19 cellular contexts compared by ENCODE assay signal in the genomic region with DNA sequence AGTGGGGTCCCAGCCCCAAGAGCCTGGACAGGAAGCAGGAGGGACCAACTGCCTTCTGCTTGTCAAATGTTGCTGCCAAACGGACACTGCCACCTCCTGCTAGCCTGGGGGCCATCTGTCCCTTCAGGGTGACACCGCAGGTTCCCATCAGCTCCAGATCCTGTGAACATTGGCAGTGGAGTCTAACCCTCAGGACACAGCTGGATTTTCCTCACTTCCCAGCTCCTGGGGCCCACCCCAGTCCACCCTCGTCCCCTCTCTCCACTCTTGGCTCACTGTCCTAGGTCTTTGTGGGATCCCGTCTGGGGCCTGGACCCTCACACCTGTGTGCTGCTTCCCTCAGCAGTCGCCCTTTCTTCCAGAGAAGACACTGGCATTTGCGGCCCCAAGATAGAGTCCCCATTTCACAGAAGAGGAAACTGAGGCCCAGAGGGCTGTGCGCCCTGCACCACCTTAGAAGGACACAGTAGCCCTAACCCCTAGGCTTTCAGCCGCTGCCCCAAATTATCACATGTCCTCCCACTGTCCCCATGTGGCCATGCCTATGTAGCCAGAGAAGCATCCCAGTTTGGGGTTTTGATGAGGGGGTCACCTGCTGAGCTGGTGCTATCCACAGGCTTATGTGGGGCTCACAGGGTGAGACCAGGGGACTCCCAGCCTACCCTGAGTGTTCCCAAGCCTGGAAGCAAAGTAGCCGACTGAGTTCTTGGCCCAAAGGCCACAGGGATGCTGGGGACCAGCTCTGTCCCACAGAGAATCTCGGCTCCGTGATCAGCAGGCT. TPM values are rescaled to one million over a fixed set of nuclear protein-coding genes. Genes with fewer than 3 reads are reported as not detected.
DNase-seq lines count a peak whose midpoint lies in the region; ATAC-seq, FAIRE-seq and TF ChIP-seq lines count a peak whose summit lies in the region.
"Had no signal": no experiment of that assay in that cellular context is flagged by ENCODE, and none has a peak within 500 bp of the region (broad histone marks: within the 10 kb centered on the region; RNA-seq: fewer than 3 reads in every experiment).

No MANE protein-coding gene starts in this region.

- H3K4me1 Mint-ChIP-seq in activated T-cell treated with anti-CD3 and anti-CD28 coated beads, Interleukin-2, amount 50 U/mL, for 24 hours (ENCODE audit: low read depth): no peaks in the 10 kb centered on the region
- H3K4me1 Mint-ChIP-seq: CD4-positive, CD25-positive, alpha-beta regulatory T cell; CD8-positive, alpha-beta memory T cell had no signal

- H3K9ac ChIP-seq in HepG2 (ENCODE audit: insufficient read depth, low read depth, low read length): no peak overlapping the region
- H3K9ac ChIP-seq in H1 (replicated peaks in 1 of 4; ENCODE audit: extremely low read depth in 1 of 4, low read depth in 3 of 4, low read length in 3 of 4): no peak overlapping the region

- H3K9me3 Mint-ChIP-seq in activated T-cell treated with anti-CD3 and anti-CD28 coated beads, Interleukin-2, amount 50 U/mL, for 24 hours: no peaks in the 10 kb centered on the region
- H3K9me3 Mint-ChIP-seq: HFFc6, IgD-negative memory B cell had no signal

- H3K23ac ChIP-seq in H1 (ENCODE audit: insufficient read length): no peak overlapping the region

- no peak overlapping the region for H3K56ac ChIP-seq in H1 (replicated peaks; ENCODE audit: insufficient read length, low read depth, low read length)

- no peak overlapping the region for H3K18ac ChIP-seq in H1 (ENCODE audit: extremely low read depth, low read length)

- FAIRE-seq in HepG2 (lab: Jason Lieb, UNC): no peak
- no peak for FAIRE-seq in H1 (lab: Jason Lieb, UNC)
- FAIRE-seq: G401.6, GM12891, GM19239, HTR-8/SVneo had no signal

- POLR2A ChIA-PET in HepG2 (lab: Yijun Ruan, JAX) (no interaction called here), H1 (lab: Charles Lee; ENCODE audit: partially characterized antibody) (no interaction called here)

- no peak overlapping the region for H2BK20ac ChIP-seq in H1 (ENCODE audit: low read length)

- H4K20me1 ChIP-seq in HepG2 (ENCODE audit: insufficient read depth, low read length): no peaks in the 10 kb centered on the region
- no peaks in the 10 kb centered on the region for H4K20me1 ChIP-seq in H1 (replicated peaks in 1 of 2; ENCODE audit: control insufficient read depth in 1 of 2, insufficient read depth in 2 of 2, low read length in 2 of 2)
- no peaks in the 10 kb centered on the region for H4K20me1 ChIP-seq in osteoblast (ENCODE audit: insufficient read depth, low read length)

- no peak overlapping the region for H2BK120ac ChIP-seq in H1 (replicated peaks; ENCODE audit: low read depth, low read length)

- no peak overlapping the region for H3K4me3 Mint-ChIP-seq in activated T-cell treated with anti-CD3 and anti-CD28 coated beads, Interleukin-2, amount 50 U/mL, for 24 hours
- H3K4me3 Mint-ChIP-seq: CD4-positive, CD25-positive, alpha-beta regulatory T cell; CD8-positive, alpha-beta memory T cell; HFFc6; IgD-negative memory B cell had no signal

- in situ Hi-C loops in HepG2 (cut with HindIII; ENCODE audit: extremely low pct_ligation_motif_present, low pct_unique_long_range_greater_than_20kb): no loop called here

- DNase-seq in HepG2 (ENCODE audit: low spot score): no peak
- no peak for DNase-seq in right lobe of liver
- no peak for DNase-seq in H1 (ENCODE audit: low read depth in 1 of 2, low spot score in 2 of 2)
- DNase-seq in osteoblast (ENCODE audit: insufficient read length, low spot score, missing footprints): peak; percentile 85
- DNase-seq in activated naive CD4-positive, alpha-beta T cell treated with Interleukin-2 at 50 U/mL for 16 hours: no peak
- DNase-seq in activated T-cell treated with anti-CD3 and anti-CD28 coated beads, Interleukin-2, amount 50 U/mL, for 24 hours: no peak
- DNase-seq: BE2C; CD4-positive, CD25-positive, alpha-beta regulatory T cell; CD8-positive, alpha-beta memory T cell; DMS 273 treated with DMSO at 0.1 percent for 48 hours; DMS53; DND-41; HCEC 1CT; HFFc6 had no signal

- H3K27me3 Mint-ChIP-seq in activated T-cell treated with anti-CD3 and anti-CD28 coated beads, Interleukin-2, amount 50 U/mL, for 24 hours: peaks cover 23% of the 10 kb centered on the region
- H3K27me3 Mint-ChIP-seq: CD4-positive, CD25-positive, alpha-beta regulatory T cell had no signal

- no peaks in the 10 kb centered on the region for H3K79me2 ChIP-seq in HepG2 (ENCODE audit: insufficient read depth, low read length)
- no peaks in the 10 kb centered on the region for H3K79me2 ChIP-seq in H1 (ENCODE audit: control insufficient read depth in 1 of 2, insufficient read depth in 2 of 2, low read length in 2 of 2)
- no peaks in the 10 kb centered on the region for H3K79me2 ChIP-seq in osteoblast (ENCODE audit: insufficient read depth, low read length)

- H3K79me1 ChIP-seq in H1 (ENCODE audit: low read depth, low read length): no peaks in the 10 kb centered on the region

- H2BK12ac ChIP-seq in H1 (ENCODE audit: low read depth, low read length): peak overlapping the region; percentile 60; the same call in 1 of the 2 replicates

- no peak overlapping the region for H4K91ac ChIP-seq in H1 (replicated peaks; ENCODE audit: insufficient read length, low read length)

- 0% methylated on average over 3 of the region's 11 CpGs for WGBS in HepG2 (ENCODE audit: low lambda C conversion rate)
- WGBS in right lobe of liver (ENCODE audit: insufficient coverage, low coverage, low lambda C conversion rate, missing lambda C conversion rate): 61% methylated on average over 5 of the region's 11 CpGs
- WGBS in H1 (ENCODE audit: extremely low coverage in 1 of 2, insufficient coverage in 1 of 2, insufficient read length in 1 of 2, insufficient replicate concordance in 2 of 2, low coverage in 1 of 2, low lambda C conversion rate in 2 of 2, missing lambda C conversion rate in 1 of 2), 2 experiments: 88% methylated on average over 11 of the region's 11 CpGs; no CpG with 5 or more reads in 1 of the 2 experiments

- TF ChIP-seq RAD21 in HepG2 (CRISPR knock-in tag; IDR thresholded peaks at IDR 0.05): no peak
- no peak for TF ChIP-seq RAD21 in H1 (IDR thresholded peaks at IDR 0.05 in 1 of 2, conservative IDR thresholded peaks at IDR 0.05 in 1 of 2; ENCODE audit: low read depth in 2 of 2, low read length in 2 of 2)

- TF ChIP-seq EP300 in HepG2 (IDR thresholded peaks at IDR 0.05; ENCODE audit: low read depth in 2 of 2, low read length in 2 of 2) (no peak), HepG2 (CRISPR knock-in tag; IDR thresholded peaks at IDR 0.05; ENCODE audit: borderline replicate concordance) (no peak), H1 (IDR thresholded peaks at IDR 0.05; ENCODE audit: borderline replicate concordance in 1 of 2, low read depth in 2 of 2, low read length in 2 of 2) (no peak)

- BruUV-seq in HepG2 (replicated peaks; lab: Mats Ljungman, UMichigan): no TSS peak

- no peaks in the 10 kb centered on the region for H3K36me3 Mint-ChIP-seq in activated T-cell treated with anti-CD3 and anti-CD28 coated beads, Interleukin-2, amount 50 U/mL, for 24 hours (ENCODE audit: low read depth)
- H3K36me3 Mint-ChIP-seq: CD4-positive, CD25-positive, alpha-beta regulatory T cell; CD8-positive, alpha-beta memory T cell; IgD-negative memory B cell had no signal

- no peak overlapping the region for H3K14ac ChIP-seq in H1 (ENCODE audit: insufficient read length)

- H3K4me2 ChIP-seq in HepG2 (ENCODE audit: low read depth, low read length) (no peak overlapping the region), H1 (ENCODE audit: insufficient read depth in 1 of 2, low read depth in 2 of 2, low read length in 2 of 2) (no peak overlapping the region), osteoblast (ENCODE audit: insufficient read depth, low read length) (no peak overlapping the region)

- H3K9me3 ChIP-seq in HepG2 (ENCODE audit: low read length): no peaks in the 10 kb centered on the region
- H3K9me3 ChIP-seq in right lobe of liver: no peaks in the 10 kb centered on the region
- H3K9me3 ChIP-seq in H1 (ENCODE audit: insufficient read depth in 2 of 2, low read depth in 1 of 2, low read length in 1 of 2): no peaks in the 10 kb centered on the region
- no peaks in the 10 kb centered on the region for H3K9me3 ChIP-seq in osteoblast (ENCODE audit: low read depth, low read length)
- H3K9me3 ChIP-seq: BE2C had no signal

- H2BK15ac ChIP-seq in H1 (ENCODE audit: low read length): no peak overlapping the region

- H2AFZ ChIP-seq in HepG2 (ENCODE audit: low read length) (no peak overlapping the region), H1 (ENCODE audit: low read length) (no peak overlapping the region), osteoblast (ENCODE audit: low read length) (no peak overlapping the region)

- ATAC-seq in HepG2 (no peak; the same call in 2 of the 3 replicates), right lobe of liver (no peak)

- H3K27ac ChIP-seq in HepG2 (ENCODE audit: extremely low read length, insufficient read depth, low read length) (no peak overlapping the region), right lobe of liver (no peak overlapping the region), H1 (ENCODE audit: low read depth, low read length) (no peak overlapping the region), osteoblast (ENCODE audit: low read depth, low read length) (no peak overlapping the region)

- CTCF ChIA-PET in HepG2 (lab: Yijun Ruan, JAX; ENCODE audit: low intra/inter-chr PET ratio, low total read pairs) (no interaction called here), H1 (lab: Charles Lee; ENCODE audit: partially characterized antibody) (interaction anchor here (1.0 to 1.3 kb wide), 2 partner anchors 14 to 120 kb away, joined by 3 read pairs; no protein-coding TSS in a partner anchor)

- intact Hi-C loops in HepG2 (cut with micrococcal nuclease; ENCODE audit: unreplicated experiment): no loop called here
- intact Hi-C loops in right lobe of liver (cut with DNase I): no loop called here

- no peak overlapping the region for H4K5ac ChIP-seq in H1 (ENCODE audit: insufficient read length, low read depth, low read length)

- no peak for TF ChIP-seq CTCF in HepG2 (CRISPR knock-in tag; IDR thresholded peaks at IDR 0.05)
- no peak for TF ChIP-seq CTCF in right lobe of liver (IDR thresholded peaks at IDR 0.05)
- TF ChIP-seq CTCF in H1 (IDR thresholded peaks at IDR 0.05; ENCODE audit: control extremely low read depth in 1 of 3, insufficient read depth in 1 of 3, low read depth in 1 of 3, low read length in 3 of 3): no peak
- TF ChIP-seq CTCF in osteoblast (IDR thresholded peaks at IDR 0.05; ENCODE audit: extremely low read depth, low read depth, low read length): no peak

- peak overlapping the region; percentile 57; the same call in 1 of the 2 replicates for H4K8ac ChIP-seq in H1 (ENCODE audit: extremely low read depth, insufficient read depth, low read length)

- H3K4me3 ChIP-seq in HepG2 (replicated peaks in 1 of 3; ENCODE audit: insufficient read depth in 1 of 3, low read depth in 2 of 3, low read length in 3 of 3) (no peak overlapping the region), right lobe of liver (no peak overlapping the region), H1 (ENCODE audit: extremely low read depth in 1 of 4, insufficient read depth in 2 of 4, low read depth in 3 of 4, low read length in 4 of 4) (no peak overlapping the region), osteoblast (ENCODE audit: insufficient read depth, low read length) (no peak overlapping the region)

- H3K27ac Mint-ChIP-seq in activated T-cell treated with anti-CD3 and anti-CD28 coated beads, Interleukin-2, amount 50 U/mL, for 24 hours: no peak overlapping the region
- H3K27ac Mint-ChIP-seq: CD8-positive, alpha-beta memory T cell; HFFc6; IgD-negative memory B cell had no signal

- H3K4ac ChIP-seq in H1 (replicated peaks; ENCODE audit: insufficient read length, low read depth, low read length): no peak overlapping the region

- H3K27me3 ChIP-seq in HepG2 (ENCODE audit: control insufficient read depth in 1 of 2, insufficient read depth in 2 of 2, low read length in 2 of 2): peaks cover 8 to 84% of the 10 kb centered on the region in 2 experiments; a peak in 4 of 5 replicates
- H3K27me3 ChIP-seq in right lobe of liver: no peaks in the 10 kb centered on the region
- H3K27me3 ChIP-seq in H1 (replicated peaks in 1 of 4; ENCODE audit: control insufficient read depth in 3 of 4, extremely low read depth in 1 of 4, insufficient read depth in 3 of 4, low read length in 3 of 4): no peaks in the 10 kb centered on the region
- H3K27me3 ChIP-seq in osteoblast (ENCODE audit: insufficient read depth, low read length): peaks cover 6% of the 10 kb centered on the region
- H3K27me3 ChIP-seq: BE2C had no signal

- H2BK5ac ChIP-seq in H1 (ENCODE audit: low read depth, low read length): no peak overlapping the region

- no peaks in the 10 kb centered on the region for H3K36me3 ChIP-seq in HepG2 (replicated peaks in 1 of 2; ENCODE audit: control insufficient read depth in 1 of 2, insufficient read depth in 2 of 2, low read length in 2 of 2)
- no peaks in the 10 kb centered on the region for H3K36me3 ChIP-seq in right lobe of liver
- no peaks in the 10 kb centered on the region for H3K36me3 ChIP-seq in H1 (ENCODE audit: control insufficient read depth in 2 of 4, insufficient read depth in 4 of 4, low read length in 3 of 4)
- no peaks in the 10 kb centered on the region for H3K36me3 ChIP-seq in osteoblast (ENCODE audit: insufficient read depth, low read length)
- H3K36me3 ChIP-seq: BE2C had no signal

- no peak overlapping the region for H2AK5ac ChIP-seq in H1 (ENCODE audit: low read depth, low read length)

- TF ChIP-seq POLR2A in HepG2 (IDR thresholded peaks at IDR 0.05; ENCODE audit: insufficient read depth in 1 of 2, low read depth in 2 of 2, low read length in 2 of 2) (no peak), right lobe of liver (IDR thresholded peaks at IDR 0.05) (no peak), H1 (IDR thresholded peaks at IDR 0.05; ENCODE audit: control extremely low read depth in 1 of 2, low read depth in 2 of 2, low read length in 2 of 2) (no peak)

- H3K4me1 ChIP-seq in HepG2 (ENCODE audit: insufficient read depth, low read length): no peaks in the 10 kb centered on the region
- H3K4me1 ChIP-seq in right lobe of liver: no peaks in the 10 kb centered on the region
- H3K4me1 ChIP-seq in H1 (replicated peaks in 1 of 4; ENCODE audit: control insufficient read depth in 3 of 4, insufficient read depth in 4 of 4, low read length in 3 of 4): no peaks in the 10 kb centered on the region
- H3K4me1 ChIP-seq in osteoblast (ENCODE audit: insufficient read depth, low read length): no peaks in the 10 kb centered on the region
- H3K4me1 ChIP-seq: BE2C had no signal

- no peaks in the 10 kb centered on the region for H3K23me2 ChIP-seq in H1 (ENCODE audit: low read depth, low read length)

RNA-seq across cellular contexts. Expression of a gene that starts 20.1 kb away (rescaled TPM):
- 0.60 and 1.2 TPM in 2 replicates for total RNA-seq in HepG2 (2016; rRNA removed; fragmentation: Illumina TruSeq; extraction: Trizol)
- 0.18 and 0.30 TPM in 2 replicates for total RNA-seq in HepG2 (2016; cell fraction: cytosol; rRNA removed; fragmentation: Illumina TruSeq; extraction: Trizol; ENCODE audit: low read depth)
- 0.69 and 1.1 TPM in 2 replicates for total RNA-seq in HepG2 (2016; cell fraction: insoluble cytoplasmic fraction; rRNA removed; fragmentation: Illumina TruSeq; extraction: Trizol)
- 0.83 and 1.1 TPM in 2 replicates for total RNA-seq in HepG2 (2016; cell fraction: membrane; rRNA removed; fragmentation: Illumina TruSeq; extraction: Trizol)
- 0.53 and 0.78 TPM in 2 replicates for total RNA-seq in HepG2 (2016; cell fraction: nucleus; rRNA removed; fragmentation: Illumina TruSeq; extraction: Trizol)
- 7.0 and 8.6 TPM in 2 replicates for polyA plus RNA-seq in HepG2 (2011; rRNA removed)
- polyA plus RNA-seq in HepG2 (2011; cell fraction: cytosol; rRNA removed): 7.1 and 8.6 TPM in 2 replicates
- polyA plus RNA-seq in HepG2 (2011; cell fraction: nucleus; rRNA removed): 5.4 and 5.9 TPM in 2 replicates
- 2.1 and 2.2 TPM in 2 replicates for polyA plus RNA-seq in HepG2 (2012)
- 0.25 and 0.43 TPM in 2 replicates for polyA plus RNA-seq in HepG2 (2016; cell fraction: cytosol; fragmentation: Illumina TruSeq; extraction: Trizol; ENCODE audit: low read depth)
- polyA plus RNA-seq in HepG2 (2016; cell fraction: insoluble cytoplasmic fraction; fragmentation: Illumina TruSeq; extraction: Trizol; ENCODE audit: low read depth): 2.3 TPM in 2 replicates
- 0.92 and 1.3 TPM in 2 replicates for polyA plus RNA-seq in HepG2 (2016; cell fraction: membrane; fragmentation: Illumina TruSeq; extraction: Trizol; ENCODE audit: low read depth)
- polyA plus RNA-seq in HepG2 (2016; cell fraction: nucleus; fragmentation: Illumina TruSeq; extraction: Trizol; ENCODE audit: insufficient read depth, low read depth): 2.0 and 2.3 TPM in 2 replicates
- polyA minus RNA-seq in HepG2 (2011; rRNA and poly(A)+ RNA removed; ENCODE audit: low replicate concordance): 0.07 and 17.8 TPM in 2 replicates
- polyA minus RNA-seq in HepG2 (2011; cell fraction: cytosol; rRNA and poly(A)+ RNA removed): 3.9 and 5.6 TPM in 2 replicates
- 6.0 and 6.7 TPM in 2 replicates for polyA minus RNA-seq in HepG2 (2011; cell fraction: nucleus; rRNA and poly(A)+ RNA removed)
- total RNA-seq in right lobe of liver: under 1 TPM in 2 of 6 experiments, not detected in 4; 0.12 to 0.27 TPM
- 6.4 and 7.1 TPM in 2 replicates for total RNA-seq in H1 (2021; fragmentation: NEBNext Ultra II Directional; extraction: Animal tissue kit (Norgen Biotek cat#: 25700))
- 6.4 and 7.5 TPM in 2 replicates for polyA plus RNA-seq in H1 (2011; rRNA removed)
- 7.7 TPM for polyA plus RNA-seq in H1 (2011; cell fraction: cytosol; rRNA removed)
- 8.8 TPM for polyA plus RNA-seq in H1 (2011; cell fraction: nucleus; rRNA removed)
- polyA plus RNA-seq in H1 (2012, experiment 1 of 2): 4.9 to 7.3 TPM (median 5.8 TPM) in 4 replicates
- polyA plus RNA-seq in H1 (2012, experiment 2 of 2): 2.3 TPM
- 6.6 TPM for polyA plus RNA-seq in H1 (2013, experiment 1 of 2)
- 6.4 TPM for polyA plus RNA-seq in H1 (2013, experiment 2 of 2)
- polyA minus RNA-seq in H1 (2011; rRNA and poly(A)+ RNA removed): 14.1 and 14.6 TPM in 2 replicates
- 4.1 TPM for polyA minus RNA-seq in H1 (2011; cell fraction: cytosol; rRNA and poly(A)+ RNA removed)
- 4.2 TPM for polyA minus RNA-seq in H1 (2011; cell fraction: nucleus; rRNA and poly(A)+ RNA removed)
- total RNA-seq in osteoblast: under 0.01 TPM in 1 of 2 replicates, not detected in the other
- total RNA-seq: CD4-positive, CD25-positive, alpha-beta regulatory T cell; CD8-positive, alpha-beta memory T cell had no signal
- polyA plus RNA-seq: CD4-positive, CD25-positive, alpha-beta regulatory T cell; CD8-positive, alpha-beta memory T cell; IgD-negative memory B cell had no signal
